22 cellular contexts compared by ENCODE assay signal in genomic region chr14:99552572-99553216, GRCh38. TPM values are rescaled to one million over a fixed set of nuclear protein-coding genes. Genes with fewer than 3 reads are reported as not detected.
DNase-seq lines count a peak whose midpoint lies in the region; ATAC-seq and TF ChIP-seq lines count a peak whose summit lies in the region.
"Had no signal": no experiment of that assay in that cellular context is flagged by ENCODE, and none has a peak within 500 bp of the region (broad histone marks: within the 10 kb centered on the region; RNA-seq: fewer than 3 reads in every experiment).

No MANE protein-coding gene starts in this region.

- peak; percentile 72 for ATAC-seq in left lobe of liver
- ATAC-seq in HG02852 (IDR thresholded peaks at IDR 0.05; ENCODE audit: unreplicated experiment), result no peak
- ATAC-seq: CD8-positive, alpha-beta T cell; natural killer cell; T-helper 17 cell had no signal

- intact Hi-C loops in Calu3 (cut with micrococcal nuclease; ENCODE audit: unreplicated experiment), result no loop called here
- intact Hi-C loops in adrenal gland (cut with DNase I), result no loop called here
- intact Hi-C loops in sigmoid colon (cut with DNase I), result no loop called here
- intact Hi-C loops in activated naive CD4-positive, alpha-beta T cell treated with anti-CD3 and anti-CD28 coated beads for 36 hours (cut with micrococcal nuclease), result no loop called here

- no peaks in the 10 kb centered on the region for H3K9me3 Mint-ChIP-seq in Calu3 (ENCODE audit: low read depth, unreplicated experiment)
- H3K9me3 Mint-ChIP-seq in activated naive CD4-positive, alpha-beta T cell treated with anti-CD3 and anti-CD28 coated beads for 36 hours, result no peaks in the 10 kb centered on the region
- H3K9me3 Mint-ChIP-seq: activated CD4-positive, alpha-beta memory T cell treated with anti-CD3 and anti-CD28 coated beads for 36 hours; CD8-positive, alpha-beta T cell; immature natural killer cell; natural killer cell had no signal

- H3K4me1 Mint-ChIP-seq in Calu3 (ENCODE audit: low read depth, unreplicated experiment), result peaks cover 32% of the 10 kb centered on the region
- peaks cover 2% of the 10 kb centered on the region for H3K4me1 Mint-ChIP-seq in activated naive CD4-positive, alpha-beta T cell treated with anti-CD3 and anti-CD28 coated beads for 36 hours (ENCODE audit: low read depth)
- H3K4me1 Mint-ChIP-seq: immature natural killer cell, natural killer cell had no signal

- BruUV-seq in Calu3 (replicated peaks; lab: Mats Ljungman, UMichigan), result no TSS peak

- no peak for TF ChIP-seq CTCF in Calu3 (IDR thresholded peaks at IDR 0.05; ENCODE audit: unreplicated experiment)
- TF ChIP-seq CTCF in adrenal gland (IDR thresholded peaks at IDR 0.05), result no peak
- TF ChIP-seq CTCF in sigmoid colon (IDR thresholded peaks at IDR 0.05), result no peak

- H3K27ac ChIP-seq in adrenal gland (peak overlapping the region in 3 of 5 donors; percentile 4 to 55 (median 47)), sigmoid colon (peak overlapping the region; percentile 60 to 94 (median 83))
- H3K27ac ChIP-seq: VCaP had no signal

- no peak for TF ChIP-seq EP300 in sigmoid colon (IDR thresholded peaks at IDR 0.05)

- H3K4me1 ChIP-seq in adrenal gland (replicated peaks in 1 of 2) (peaks cover 44 to 64% of the 10 kb centered on the region in 2 donors), sigmoid colon (peaks cover 0 to 89% (median 80%) of the 10 kb centered on the region in 4 donors)

- 49 to 59% (median 53%) methylated on average over 9 to 13 of the region's 13 CpGs for WGBS in adrenal gland, 4 donors
- 35 to 71% methylated on average over 13 of the region's 13 CpGs for WGBS in sigmoid colon, 2 donors

- no peaks in the 10 kb centered on the region for H3K36me3 Mint-ChIP-seq in Calu3 (ENCODE audit: insufficient read depth, unreplicated experiment)
- H3K36me3 Mint-ChIP-seq in activated naive CD4-positive, alpha-beta T cell treated with anti-CD3 and anti-CD28 coated beads for 36 hours (ENCODE audit: low read depth), result no peaks in the 10 kb centered on the region
- H3K36me3 Mint-ChIP-seq: activated CD4-positive, alpha-beta memory T cell treated with anti-CD3 and anti-CD28 coated beads for 36 hours; CD8-positive, alpha-beta T cell; immature natural killer cell; natural killer cell had no signal

- no peaks in the 10 kb centered on the region for H3K27me3 ChIP-seq in adrenal gland
- H3K27me3 ChIP-seq in sigmoid colon, result no peaks in the 10 kb centered on the region

- TF ChIP-seq POLR2A in adrenal gland (IDR thresholded peaks at IDR 0.05), result no peak
- TF ChIP-seq POLR2A in sigmoid colon (IDR thresholded peaks at IDR 0.05), result no peak

- DNase-seq in Calu3, result peak; percentile 37
- DNase-seq in adrenal gland, result no peak
- peak; percentile 99 for DNase-seq in left lobe of liver (ENCODE audit: low spot score)
- DNase-seq in sigmoid colon, result no peak
- DNase-seq in activated CD4-positive, alpha-beta T cell treated with anti-CD3 and anti-CD28 coated beads for 4 hours, result no peak
- no peak for DNase-seq in activated naive CD4-positive, alpha-beta T cell treated with anti-CD3 and anti-CD28 coated beads for 36 hours
- DNase-seq: activated CD4-positive, alpha-beta memory T cell treated with anti-CD3 and anti-CD28 coated beads for 36 hours; activated naive CD4-positive, alpha-beta T cell; anterior cingulate cortex; head of caudate nucleus; immature natural killer cell; natural killer cell; NCI-H1048; NCI-H2081 treated with DMSO at 0.1 percent for 48 hours; NCI-H524 treated with DMSO at 0.1 percent for 48 hours; posterior cingulate gyrus; SIG-M5; stimulated activated CD8-positive, alpha-beta memory T cell treated with anti-CD3 and anti-CD28 coated beads, Interleukin-4, amount 100 ng/mL, for 48 hours; T-helper 17 cell had no signal

- H3K36me3 ChIP-seq in adrenal gland (replicated peaks in 1 of 2) (no peaks in the 10 kb centered on the region), sigmoid colon (no peaks in the 10 kb centered on the region)

- no peak overlapping the region for H3K27ac Mint-ChIP-seq in Calu3 (ENCODE audit: unreplicated experiment)
- H3K27ac Mint-ChIP-seq in activated naive CD4-positive, alpha-beta T cell treated with anti-CD3 and anti-CD28 coated beads for 36 hours, result no peak overlapping the region
- H3K27ac Mint-ChIP-seq: activated CD4-positive, alpha-beta memory T cell treated with anti-CD3 and anti-CD28 coated beads for 36 hours; CD8-positive, alpha-beta T cell; immature natural killer cell; natural killer cell; T-helper 17 cell had no signal

- H3K27me3 Mint-ChIP-seq in Calu3 (ENCODE audit: unreplicated experiment), result no peaks in the 10 kb centered on the region
- H3K27me3 Mint-ChIP-seq in activated naive CD4-positive, alpha-beta T cell treated with anti-CD3 and anti-CD28 coated beads for 36 hours (ENCODE audit: low read depth), result no peaks in the 10 kb centered on the region
- H3K27me3 Mint-ChIP-seq: activated CD4-positive, alpha-beta memory T cell treated with anti-CD3 and anti-CD28 coated beads for 36 hours; T-helper 17 cell had no signal

- H3K4me3 Mint-ChIP-seq in Calu3 (ENCODE audit: low read depth, unreplicated experiment), result no peak overlapping the region
- no peak overlapping the region for H3K4me3 Mint-ChIP-seq in activated naive CD4-positive, alpha-beta T cell treated with anti-CD3 and anti-CD28 coated beads for 36 hours
- H3K4me3 Mint-ChIP-seq: activated CD4-positive, alpha-beta memory T cell treated with anti-CD3 and anti-CD28 coated beads for 36 hours; CD8-positive, alpha-beta T cell; immature natural killer cell; natural killer cell; T-helper 17 cell had no signal

- CTCF ChIA-PET in Calu3 (lab: Charles Lee), result interaction anchor here (1.1 kb wide), 1 partner anchor 27 kb away, joined by 3 read pairs; no protein-coding TSS in a partner anchor
- CTCF ChIA-PET in activated naive CD4-positive, alpha-beta T cell treated with anti-CD3 and anti-CD28 coated beads for 36 hours (lab: Charles Lee), result interaction anchor here (0.5 kb wide), 1 partner anchor 346 kb away, joined by 3 read pairs; no protein-coding TSS in a partner anchor

- H3K4me3 ChIP-seq in adrenal gland (no peak overlapping the region), sigmoid colon (no peak overlapping the region)

- H3K9me3 ChIP-seq in adrenal gland (replicated peaks in 1 of 3), result no peaks in the 10 kb centered on the region
- no peaks in the 10 kb centered on the region for H3K9me3 ChIP-seq in sigmoid colon

RNA-seq across cellular contexts. Expression of gene CCDC85C, which starts 51.3 kb away (rescaled TPM):
- total RNA-seq in Calu3 (2022), result 44.6 and 45.1 TPM in 2 replicates
- total RNA-seq in adrenal gland, result 10 to 100 TPM; 21.6 to 59.0 (median 41.3) TPM
- polyA plus RNA-seq in adrenal gland, result 10 to 100 TPM; 10.8 to 41.7 (median 23.4) TPM
- 25.0 TPM for total RNA-seq in left lobe of liver
- 10 to 100 TPM; 11.4 to 31.9 (median 23.9) TPM for total RNA-seq in sigmoid colon
- polyA plus RNA-seq in sigmoid colon, result 10 to 100 TPM; 12.6 to 79.0 (median 49.9) TPM
- total RNA-seq in activated naive CD4-positive, alpha-beta T cell treated with anti-CD3 and anti-CD28 coated beads for 36 hours, result 10 to 100 TPM; 11.3 to 12.7 TPM

Comparison
In these comparisons a context has a peak if more than half of its experiments do, and no peak if none do; other contexts are left out.
1. DNase-seq: peak in Calu3 (single experiment) and left lobe of liver (single experiment); none in adrenal gland (0 of 7), sigmoid colon (single experiment), activated CD4-positive, alpha-beta T cell treated with anti-CD3 and anti-CD28 coated beads for 4 hours (0 of 2) and activated naive CD4-positive, alpha-beta T cell treated with anti-CD3 and anti-CD28 coated beads for 36 hours (single experiment).